11 cellular contexts compared by ENCODE assay signal in genomic region chr11:9396752-9397151, GRCh38. TPM values are rescaled to one million over a fixed set of nuclear protein-coding genes. Genes with fewer than 3 reads are reported as not detected.
DNase-seq lines count a peak whose midpoint lies in the region; ATAC-seq and TF ChIP-seq lines count a peak whose summit lies in the region.
"Had no signal": no experiment of that assay in that cellular context is flagged by ENCODE, and none has a peak within 500 bp of the region (broad histone marks: within the 10 kb centered on the region; RNA-seq: fewer than 3 reads in every experiment).

No MANE protein-coding gene starts in this region.

- WGBS in right cardiac atrium: 93% methylated on average over 3 of the region's 3 CpGs

- no peak for TF ChIP-seq CTCF in GM13976 (IDR thresholded peaks at IDR 0.05; ENCODE audit: borderline replicate concordance, control extremely low read depth, extremely low read depth, insufficient read depth, missing control alignments)

- no peaks in the 10 kb centered on the region for H3K27me3 ChIP-seq in right cardiac atrium (ENCODE audit: control insufficient read depth, insufficient read depth)

- ATAC-seq in GM21367 (IDR thresholded peaks at IDR 0.05; ENCODE audit: unreplicated experiment): peak; percentile 58
- ATAC-seq in HG03442 (IDR thresholded peaks at IDR 0.05; ENCODE audit: unreplicated experiment): peak; percentile 56
- ATAC-seq in memory B cell (ENCODE audit: low read depth): no peak
- ATAC-seq in right cardiac atrium: no peak

- H3K9me3 Mint-ChIP-seq in memory B cell: no peaks in the 10 kb centered on the region

- no peak overlapping the region for H3K4me3 Mint-ChIP-seq in memory B cell

- no peaks in the 10 kb centered on the region for H3K27me3 Mint-ChIP-seq in memory B cell

- H3K36me3 Mint-ChIP-seq in memory B cell: peaks cover 17% of the 10 kb centered on the region

- H3K9me3 ChIP-seq in right cardiac atrium (ENCODE audit: control insufficient read depth, low read length): no peaks in the 10 kb centered on the region

- DNase-seq in GM13976 (ENCODE audit: low spot score) (peak; percentile 63), memory B cell (ENCODE audit: low spot score in 2 of 2) (no peak), C1 segment of cervical spinal cord (lab: John Stamatoyannopoulos, UW) (no peak), right cardiac atrium (no peak), cerebellar nuclear complex (lab: John Stamatoyannopoulos, UW) (no peak), middle frontal gyrus (ENCODE audit: extremely low spot score, low spot score) (no peak)
- DNase-seq: NCI-H1930, RPMI8226, WERI-Rb-1 had no signal

- H3K27ac ChIP-seq in right cardiac atrium (ENCODE audit: low read length): no peak overlapping the region
- H3K27ac ChIP-seq: WERI-Rb-1 had no signal

- H3K4me1 Mint-ChIP-seq in memory B cell: peaks cover 35% of the 10 kb centered on the region

- no peak overlapping the region for H3K4me3 ChIP-seq in right cardiac atrium (ENCODE audit: low read length)

- in situ Hi-C loops in GM13976 (cut with MboI; ENCODE audit: low sequenced_read_pairs, unreplicated experiment): no loop called here

- peak overlapping the region; percentile 35 for H3K27ac Mint-ChIP-seq in memory B cell

- H3K4me1 ChIP-seq in right cardiac atrium (ENCODE audit: control insufficient read depth, insufficient read depth, low read length): peaks cover 1% of the 10 kb centered on the region

- intact Hi-C loops in right cardiac atrium (cut with DNase I): no loop called here

RNA-seq across cellular contexts. Expression of gene IPO7, which starts 12.3 kb away (rescaled TPM):
- total RNA-seq in right cardiac atrium: 100 to 1,000 TPM in 3 of 4 donors, 10 to 100 TPM in 1; 93.8 to 131 (median 122) TPM
- 30.8 TPM for polyA plus RNA-seq in right cardiac atrium

Comparison
In these comparisons a context has a peak if more than half of its experiments do, and no peak if none do; other contexts are left out.
1. ATAC-seq: peak in GM21367 (single experiment) and HG03442 (single experiment); none in memory B cell (single experiment) and right cardiac atrium (0 of 2).